25 cellular contexts compared by ENCODE assay signal in the genomic region with DNA sequence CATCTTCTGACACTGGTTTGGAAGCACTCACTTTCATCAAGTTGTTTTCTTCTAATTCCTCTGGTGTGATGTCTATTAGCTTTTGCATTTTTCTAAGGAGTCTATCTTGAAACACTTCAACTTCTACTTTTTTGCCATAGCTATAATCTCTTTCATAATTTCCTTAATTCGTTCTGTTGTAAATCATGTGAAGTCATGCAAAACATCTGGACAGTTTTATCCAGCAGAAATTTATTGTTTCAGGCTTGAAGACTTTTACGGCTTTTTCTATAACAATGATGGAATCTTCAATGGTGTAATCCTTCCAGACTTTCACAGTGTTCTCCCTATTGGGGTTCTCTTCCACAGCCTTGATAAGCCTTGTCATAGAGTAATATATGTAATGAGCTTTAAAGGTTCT.
"Had no signal": no experiment of that assay in that cellular context is flagged by ENCODE, and none has a peak within 500 bp of the region (broad histone marks: within the 10 kb centered on the region; RNA-seq: fewer than 3 reads in every experiment).

No MANE protein-coding gene starts in this region.

- DNase-seq: activated CD4-positive, alpha-beta T cell treated with anti-CD3 and anti-CD28 coated beads for 36 hours; activated CD4-positive, alpha-beta T cell treated with anti-CD3 and anti-CD28 coated beads, Interleukin-2, amount 10 ng/mL, durations not matched to agents 7 days and 5 days; activated CD4-positive, alpha-beta T cell treated with anti-CD3 and anti-CD28 coated beads, Interleukin-2, amount 50 U/mL, for 48 hours; activated CD8-positive, alpha-beta T cell treated with anti-CD3 and anti-CD28 coated beads, Interleukin-2, amount 10 ng/mL, durations not matched to agents 7 days and 5 days; activated gamma-delta T cell; activated naive CD4-positive, alpha-beta T cell treated with Interleukin-2 at 50 U/mL for 16 hours; activated naive CD8-positive, alpha-beta T cell treated with anti-CD3 and anti-CD28 coated beads, Interleukin-2, amount 10 ng/mL, durations not matched to agents 7 days and 5 days; activated T-cell treated with anti-CD3 and anti-CD28 coated beads, Interleukin-2, amount 50 U/mL, for 24 hours; central memory CD4-positive, alpha-beta T cell; NCI-H1105 treated with DMSO at 0.1 percent for 48 hours; NCI-H1436 treated with DMSO at 0.1 percent for 48 hours; NCI-H1694 treated with DMSO at 0.1 percent for 48 hours; NCI-H2029; NCI-H2171; NCI-H510A; NCI-H526; NCI-H748 treated with DMSO at 0.1 percent for 48 hours; NK-92 treated with Interleukin-12 subunit alpha and Interleukin-12 subunit beta, amount 100 ng/mL, for 24 hours; PC-3; Peyer's patch; RPMI8226; SHP77 treated with DMSO at 0.1 percent for 48 hours; SK-N-SH had no signal

- H3K4me3 ChIP-seq: Peyer's patch, SJSA1 had no signal

- ATAC-seq: activated CD4-positive, alpha-beta T cell treated with anti-CD3 and anti-CD28 coated beads for 36 hours; activated CD4-positive, CD25-positive, alpha-beta regulatory T cell treated with anti-CD3 and anti-CD28 coated beads, Interleukin-2, amount 50 U/mL, for 24 hours; activated CD8-positive, alpha-beta T cell treated with anti-CD3 and anti-CD28 coated beads, Interleukin-2, amount 10 ng/mL, durations not matched to agents 7 days and 5 days; PC-3 had no signal
